8 cellular contexts compared by ENCODE assay signal in genomic region chr17:77465358-77466041, GRCh38.
A peak's percentile ranks its signal among the peaks of the same experiment; 100 is the strongest.
DNase-seq lines count a peak whose midpoint lies in the region; ATAC-seq, FAIRE-seq and TF ChIP-seq lines count a peak whose summit lies in the region.

No MANE protein-coding gene starts in this region.

- DNase-seq in GF-D8 (lab: John Stamatoyannopoulos, UW) (peak; percentile 92), H54 (ENCODE audit: insufficient read length, low spot score) (peak; percentile 85), NK-92 (lab: John Stamatoyannopoulos, UW; ENCODE audit: unreplicated experiment) (peak; percentile 40), activated T-cell treated with anti-CD3 and anti-CD28 coated beads for 4 hours (peak; percentile 67), germinal center (ENCODE audit: low spot score) (peak; percentile 88), sciatic nerve (ENCODE audit: low spot score) (peak; percentile 77), NCI-H1092 treated with DMSO at 0.1 percent for 48 hours (lab: John Stamatoyannopoulos, UW) (no peak)

- intact Hi-C loops in sciatic nerve (cut with DNase I): no loop called here

- ATAC-seq in sciatic nerve (peak; percentile 76), HG02852 (IDR thresholded peaks at IDR 0.05; ENCODE audit: unreplicated experiment) (no peak)

- no peak for FAIRE-seq in H54 (lab: Jason Lieb, UNC)

- TF ChIP-seq POLR2A in H54 (IDR thresholded peaks at IDR 0.05; ENCODE audit: low read depth, low read length): no peak
